ENCODE assay signal across 6 cellular contexts in the genomic region with DNA sequence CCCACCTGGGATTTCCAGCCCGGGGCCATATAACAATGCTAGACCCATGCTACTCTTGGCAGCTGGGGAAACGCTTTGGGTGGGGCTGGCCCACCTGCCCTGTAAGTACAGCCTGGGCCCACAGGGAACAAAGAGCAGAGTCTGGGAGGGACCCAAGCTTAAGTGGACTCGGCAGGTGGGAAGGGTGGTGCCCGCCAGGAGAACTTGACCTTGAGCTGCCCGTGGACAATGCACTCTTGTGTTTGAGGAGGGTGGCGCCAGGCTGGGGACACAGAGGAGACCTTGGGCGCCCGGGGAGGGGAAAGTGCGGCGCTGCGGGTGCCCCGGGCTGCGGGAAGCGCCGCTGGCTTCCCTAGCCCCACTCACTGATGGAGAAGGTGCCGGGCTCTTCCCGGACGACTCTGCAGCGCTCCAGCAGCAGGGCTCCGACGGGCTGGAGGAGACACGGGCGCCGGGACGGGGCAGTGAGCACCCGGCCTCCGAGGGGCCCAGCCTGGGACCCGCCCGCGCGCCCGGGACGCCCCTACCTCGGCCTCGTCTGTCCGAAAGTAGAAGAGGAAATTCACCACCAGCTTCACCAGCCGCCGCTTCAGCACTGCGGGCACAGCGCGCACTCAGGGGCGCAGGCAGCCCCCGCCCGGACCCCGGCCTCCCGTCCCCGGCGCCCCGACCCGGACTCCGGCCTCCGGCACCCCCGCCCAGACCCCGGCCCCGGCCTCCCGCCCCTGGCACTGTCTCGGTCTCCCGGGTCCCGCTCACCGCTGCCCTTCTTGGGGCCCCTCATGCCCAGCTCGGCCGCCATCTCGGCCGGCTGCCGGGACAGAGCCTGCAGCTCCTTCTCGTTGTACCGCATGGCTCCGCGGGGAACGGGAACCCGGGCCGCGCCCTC.
DNase-seq lines count a peak whose midpoint lies in the region; TF ChIP-seq lines count a peak whose summit lies in the region.

No MANE protein-coding gene starts in this region.

- H3K9me3 Mint-ChIP-seq in activated naive CD4-positive, alpha-beta T cell treated with anti-CD3 and anti-CD28 coated beads, Interleukin-2, amount 50 U/mL, for 24 hours, result no peaks in the 10 kb centered on the region

- H3K4me3 ChIP-seq in neutrophil (ENCODE audit: low read depth in 1 of 2, low read length in 1 of 2), result peak overlapping the region; percentile 78 to 94

- no peaks in the 10 kb centered on the region for H3K27me3 ChIP-seq in neutrophil

- H3K27ac ChIP-seq in caudate nucleus (ENCODE audit: low read depth, low read length), result peak overlapping the region; percentile 100
- peak overlapping the region; percentile 97 for H3K27ac ChIP-seq in neutrophil

- no peak for TF ChIP-seq CTCF in neutrophil (IDR thresholded peaks at IDR 0.05)

- H3K36me3 Mint-ChIP-seq in activated naive CD4-positive, alpha-beta T cell treated with anti-CD3 and anti-CD28 coated beads, Interleukin-2, amount 50 U/mL, for 24 hours, result peaks cover 13% of the 10 kb centered on the region

- peaks cover 48 to 58% of the 10 kb centered on the region in 2 experiments for H3K4me1 ChIP-seq in neutrophil (ENCODE audit: control insufficient read depth in 1 of 2, insufficient read depth in 1 of 2, low read depth in 1 of 2, low read length in 1 of 2)

- peak overlapping the region; percentile 97 for H3K4me3 Mint-ChIP-seq in activated naive CD4-positive, alpha-beta T cell treated with anti-CD3 and anti-CD28 coated beads, Interleukin-2, amount 50 U/mL, for 24 hours

- no peaks in the 10 kb centered on the region for H3K27me3 Mint-ChIP-seq in activated naive CD4-positive, alpha-beta T cell treated with anti-CD3 and anti-CD28 coated beads, Interleukin-2, amount 50 U/mL, for 24 hours

- H3K27ac Mint-ChIP-seq in activated naive CD4-positive, alpha-beta T cell treated with anti-CD3 and anti-CD28 coated beads, Interleukin-2, amount 50 U/mL, for 24 hours, result peak overlapping the region; percentile 92

- H3K9me3 ChIP-seq in neutrophil, result no peaks in the 10 kb centered on the region

- peaks cover 49% of the 10 kb centered on the region for H3K4me1 Mint-ChIP-seq in activated naive CD4-positive, alpha-beta T cell treated with anti-CD3 and anti-CD28 coated beads, Interleukin-2, amount 50 U/mL, for 24 hours

- H3K36me3 ChIP-seq in neutrophil, result peaks cover 35% of the 10 kb centered on the region

- DNase-seq in activated naive CD4-positive, alpha-beta T cell (lab: John Stamatoyannopoulos, UW), result no peak
- peak; percentile 77 for DNase-seq in NCI-H1105 (lab: John Stamatoyannopoulos, UW)
- peak in 4 of 61 donors; percentile 42 to 49 (median 44) for DNase-seq in caudate nucleus (lab: John Stamatoyannopoulos, UW)
- no peak for DNase-seq in AG08396 (ENCODE audit: low spot score)
